Comparison of ENCODE assay signal across 8 cellular contexts in the genomic region with DNA sequence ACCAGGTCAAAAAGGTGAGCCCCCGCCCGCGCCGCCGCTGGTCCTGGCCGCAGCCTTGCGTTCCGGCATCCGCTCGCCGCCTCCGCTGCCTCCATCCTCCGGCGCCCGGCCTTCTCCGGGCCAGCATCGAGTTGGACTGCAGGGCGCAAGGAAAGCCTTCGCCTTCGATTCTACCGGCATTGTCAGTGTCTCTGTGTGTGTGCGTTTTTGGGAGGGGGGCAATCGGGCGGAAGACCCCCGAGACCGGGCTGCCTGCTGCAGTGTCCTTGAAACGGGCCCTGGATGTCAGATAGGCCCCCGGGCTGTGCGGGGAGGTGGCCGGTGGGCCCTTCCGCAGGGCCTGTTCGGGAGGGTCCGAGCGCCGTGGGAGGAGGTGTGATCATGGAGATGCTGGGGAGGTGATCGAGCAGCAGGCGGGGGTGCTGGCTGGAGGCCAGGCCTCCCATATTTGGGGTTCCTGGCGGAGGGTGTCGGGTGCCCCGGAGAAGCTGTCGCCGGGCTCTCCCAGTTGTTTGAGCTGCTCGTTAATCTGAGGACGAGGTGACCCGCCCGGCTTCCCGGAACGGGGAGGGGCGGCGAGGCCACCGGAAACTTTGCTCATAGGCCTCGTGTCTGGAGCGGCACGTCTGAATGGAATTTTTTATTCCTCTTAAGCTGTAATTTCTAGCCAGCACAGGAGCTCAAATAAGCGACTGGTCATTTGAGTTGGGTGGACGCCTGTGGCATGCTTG. TPM values are rescaled to one million over a fixed set of nuclear protein-coding genes. Genes with fewer than 3 reads are reported as not detected.
DNase-seq lines count a peak whose midpoint lies in the region; ATAC-seq and TF ChIP-seq lines count a peak whose summit lies in the region.

No MANE protein-coding gene starts in this region.

- peaks cover 2% of the 10 kb centered on the region; the same call in 1 of the 2 replicates for H3K27me3 Mint-ChIP-seq in HFFc6 (ENCODE audit: insufficient read depth)

- intact Hi-C loops in PC-3 (cut with micrococcal nuclease) (loop anchor here (1.0 to 5.0 kb wide), 6 partner anchors 30 to 197 kb away; a partner anchor contains a TSS), testis (cut with DNase I; ENCODE audit: low total_unique reads) (no loop called here)

- peaks cover 11% of the 10 kb centered on the region; the same call in 1 of the 2 replicates for H3K36me3 Mint-ChIP-seq in HFFc6 (ENCODE audit: low read depth)

- no peak for TF ChIP-seq CTCF in GM13976 (IDR thresholded peaks at IDR 0.05; ENCODE audit: borderline replicate concordance, control extremely low read depth, extremely low read depth, insufficient read depth, missing control alignments)
- no peak for TF ChIP-seq CTCF in HFFc6 (IDR thresholded peaks at IDR 0.05)
- TF ChIP-seq CTCF in PC-3 (conservative IDR thresholded peaks at IDR 0.05; ENCODE audit: low read depth, low read length), result no peak
- TF ChIP-seq CTCF in fibroblast of the aortic adventitia (IDR thresholded peaks at IDR 0.05; ENCODE audit: insufficient read depth, low read length), result no peak
- TF ChIP-seq CTCF in testis (IDR thresholded peaks at IDR 0.05), result no peak

- H2AFZ ChIP-seq in PC-3 (ENCODE audit: low read length), result peak overlapping the region; percentile 98

- WGBS in testis, 2 donors, result 1 to 2% methylated on average over 25 to 56 of the region's 56 CpGs

- peak overlapping the region; percentile 87 for H3K4me2 ChIP-seq in PC-3 (ENCODE audit: low read length)

- peaks cover 55% of the 10 kb centered on the region for H3K79me2 ChIP-seq in PC-3 (ENCODE audit: low read length)

- peak; percentile 42 for ATAC-seq in PC-3

- peak overlapping the region; percentile 89 for H3K27ac Mint-ChIP-seq in HFFc6

- H3K9me3 ChIP-seq in PC-3 (ENCODE audit: low read length), result no peaks in the 10 kb centered on the region
- no peaks in the 10 kb centered on the region for H3K9me3 ChIP-seq in testis

- BruUV-seq in PC-3 (replicated peaks; lab: Mats Ljungman, UMichigan), result TSS peak; percentile 76

- H4K20me1 ChIP-seq in PC-3 (ENCODE audit: low read length), result peaks cover 5% of the 10 kb centered on the region; the same call in 1 of the 2 replicates

- CTCF ChIA-PET in PC-3 (lab: Charles Lee), result interaction anchor here (0.6 to 1.2 kb wide), 3 partner anchors 71 to 1382 kb away, joined by 3 to 6 read pairs (median 4); no protein-coding TSS in a partner anchor

- peak overlapping the region; percentile 97 for H3K4me3 Mint-ChIP-seq in HFFc6

- H3K9me2 ChIP-seq in PC-3 (replicated peaks; ENCODE audit: low read length), result no peaks in the 10 kb centered on the region

- H3K36me3 ChIP-seq in PC-3 (ENCODE audit: low read depth, low read length) (no peaks in the 10 kb centered on the region), testis (ENCODE audit: low read depth, missing control alignments) (no peaks in the 10 kb centered on the region)

- H3K4me1 ChIP-seq in PC-3 (ENCODE audit: insufficient read depth, low read length), result peaks cover 39% of the 10 kb centered on the region
- peaks cover 8% of the 10 kb centered on the region for H3K4me1 ChIP-seq in testis

- H3K9ac ChIP-seq in PC-3 (ENCODE audit: low read length), result peak overlapping the region; percentile 77

- POLR2A ChIA-PET in PC-3 (lab: Charles Lee; ENCODE audit: unreplicated experiment), result interaction anchor here (0.6 to 1.1 kb wide), 8 partner anchors 8 to 108 kb away, joined by 3 to 11 read pairs (median 4); no protein-coding TSS in a partner anchor

- peaks cover 68% of the 10 kb centered on the region for H3K4me1 Mint-ChIP-seq in HFFc6 (ENCODE audit: low read depth)

- DNase-seq in GM13976 (ENCODE audit: low spot score), result peak; percentile 82
- DNase-seq in HFFc6, result peak; percentile 72
- peak; percentile 76 for DNase-seq in PC-3
- DNase-seq in activated T-helper 9 cell treated with anti-CD3 and anti-CD28 coated beads, Interleukin-2, amount 50 U/mL, for 16 hours (ENCODE audit: low read depth), result peak; percentile 72
- DNase-seq in fibroblast of the aortic adventitia (ENCODE audit: low read depth), result peak; percentile 60
- peak; percentile 53 for DNase-seq in occipital lobe (lab: John Stamatoyannopoulos, UW)
- peak; percentile 68 for DNase-seq in testis
- no peak for DNase-seq in DMS153 (lab: John Stamatoyannopoulos, UW)

- H3K27ac ChIP-seq in PC-3 (ENCODE audit: low read length) (peak overlapping the region; percentile 52), testis (peak overlapping the region; percentile 66 to 78)

- H3K27me3 ChIP-seq in PC-3 (ENCODE audit: low read length) (no peaks in the 10 kb centered on the region), testis (no peaks in the 10 kb centered on the region)

- in situ Hi-C loops in GM13976 (cut with MboI; ENCODE audit: low sequenced_read_pairs, unreplicated experiment), result no loop called here

- TF ChIP-seq POLR2A in testis (IDR thresholded peaks at IDR 0.05), result no peak

- H3F3A ChIP-seq in PC-3 (ENCODE audit: low read length, unreplicated experiment), result peaks cover 6% of the 10 kb centered on the region

- peak overlapping the region; percentile 89 for H3K4me3 ChIP-seq in PC-3 (ENCODE audit: low read length)
- peak overlapping the region; percentile 94 for H3K4me3 ChIP-seq in fibroblast of the aortic adventitia (ENCODE audit: low read depth, low read length)
- peak overlapping the region; percentile 72 to 91 for H3K4me3 ChIP-seq in testis

- H3K9me3 Mint-ChIP-seq in HFFc6, result no peaks in the 10 kb centered on the region

RNA-seq across cellular contexts. Expression of a gene that starts 40.9 kb away (rescaled TPM):
- total RNA-seq in HFFc6 (2021; fragmentation: NEBNext Ultra II Directional; extraction: Animal tissue kit (Norgen Biotek cat#: 25700)), result 100 to 1,000 TPM; 149 to 158 (median 155) TPM
- total RNA-seq in PC-3 (2014; rRNA removed), result 189 and 208 TPM in 2 replicates
- total RNA-seq in fibroblast of the aortic adventitia (ENCODE audit: low replicate concordance), result 84.1 and 98.2 TPM in 2 replicates
- total RNA-seq in occipital lobe, result 98.4 TPM
- total RNA-seq in testis, result 100 to 1,000 TPM in 1 of 2 donors, 10 to 100 TPM in 1; 62.3 to 143 TPM
- polyA plus RNA-seq in testis (ENCODE audit: insufficient read depth, low read depth, low replicate concordance), result 179 TPM
